1 cellular context compared by ENCODE assay signal in the genomic region with DNA sequence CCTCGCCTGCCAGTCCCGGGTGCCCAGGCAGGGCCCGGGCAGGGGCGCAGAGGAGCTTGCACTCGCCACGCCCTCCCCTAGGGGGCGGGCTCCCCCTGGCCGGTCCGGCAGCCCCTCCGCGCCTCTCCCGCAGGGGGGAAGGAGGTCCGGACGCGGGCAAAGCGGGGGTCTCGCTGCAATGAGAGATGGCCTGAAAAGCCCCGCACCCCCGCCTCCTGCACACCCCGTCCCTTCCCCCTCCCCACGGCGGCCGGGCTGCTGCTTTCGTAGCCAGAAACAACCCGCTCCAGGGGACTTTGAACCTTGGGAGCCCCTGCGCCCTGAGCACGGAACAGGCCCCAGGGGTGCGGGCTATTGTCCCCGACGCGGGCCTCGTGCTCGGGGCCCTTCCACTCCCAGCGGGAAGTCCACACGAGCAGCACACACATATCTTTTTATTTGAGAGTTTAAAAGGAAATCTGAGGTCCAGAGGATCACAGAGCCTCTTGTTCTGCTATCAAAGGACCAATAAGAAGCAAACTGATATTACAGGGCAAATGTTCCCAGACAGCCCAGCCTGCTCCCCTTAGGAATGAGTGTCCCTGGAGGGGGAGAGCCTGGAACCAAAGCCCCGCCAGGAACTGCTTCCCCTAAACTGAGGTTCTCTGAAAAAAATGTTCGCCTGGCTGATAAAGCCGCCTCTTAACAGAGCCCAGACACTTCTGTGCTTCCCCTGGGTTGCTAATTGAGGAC.
TF ChIP-seq lines count a peak whose summit lies in the region.

No MANE protein-coding gene starts in this region.

TF ChIP-seq in HepG2, 621 proteins besides CTCF, POLR2A, EP300 and RAD21 (continued from another document and continues in another):
- TF ChIP-seq, protein P1, sequence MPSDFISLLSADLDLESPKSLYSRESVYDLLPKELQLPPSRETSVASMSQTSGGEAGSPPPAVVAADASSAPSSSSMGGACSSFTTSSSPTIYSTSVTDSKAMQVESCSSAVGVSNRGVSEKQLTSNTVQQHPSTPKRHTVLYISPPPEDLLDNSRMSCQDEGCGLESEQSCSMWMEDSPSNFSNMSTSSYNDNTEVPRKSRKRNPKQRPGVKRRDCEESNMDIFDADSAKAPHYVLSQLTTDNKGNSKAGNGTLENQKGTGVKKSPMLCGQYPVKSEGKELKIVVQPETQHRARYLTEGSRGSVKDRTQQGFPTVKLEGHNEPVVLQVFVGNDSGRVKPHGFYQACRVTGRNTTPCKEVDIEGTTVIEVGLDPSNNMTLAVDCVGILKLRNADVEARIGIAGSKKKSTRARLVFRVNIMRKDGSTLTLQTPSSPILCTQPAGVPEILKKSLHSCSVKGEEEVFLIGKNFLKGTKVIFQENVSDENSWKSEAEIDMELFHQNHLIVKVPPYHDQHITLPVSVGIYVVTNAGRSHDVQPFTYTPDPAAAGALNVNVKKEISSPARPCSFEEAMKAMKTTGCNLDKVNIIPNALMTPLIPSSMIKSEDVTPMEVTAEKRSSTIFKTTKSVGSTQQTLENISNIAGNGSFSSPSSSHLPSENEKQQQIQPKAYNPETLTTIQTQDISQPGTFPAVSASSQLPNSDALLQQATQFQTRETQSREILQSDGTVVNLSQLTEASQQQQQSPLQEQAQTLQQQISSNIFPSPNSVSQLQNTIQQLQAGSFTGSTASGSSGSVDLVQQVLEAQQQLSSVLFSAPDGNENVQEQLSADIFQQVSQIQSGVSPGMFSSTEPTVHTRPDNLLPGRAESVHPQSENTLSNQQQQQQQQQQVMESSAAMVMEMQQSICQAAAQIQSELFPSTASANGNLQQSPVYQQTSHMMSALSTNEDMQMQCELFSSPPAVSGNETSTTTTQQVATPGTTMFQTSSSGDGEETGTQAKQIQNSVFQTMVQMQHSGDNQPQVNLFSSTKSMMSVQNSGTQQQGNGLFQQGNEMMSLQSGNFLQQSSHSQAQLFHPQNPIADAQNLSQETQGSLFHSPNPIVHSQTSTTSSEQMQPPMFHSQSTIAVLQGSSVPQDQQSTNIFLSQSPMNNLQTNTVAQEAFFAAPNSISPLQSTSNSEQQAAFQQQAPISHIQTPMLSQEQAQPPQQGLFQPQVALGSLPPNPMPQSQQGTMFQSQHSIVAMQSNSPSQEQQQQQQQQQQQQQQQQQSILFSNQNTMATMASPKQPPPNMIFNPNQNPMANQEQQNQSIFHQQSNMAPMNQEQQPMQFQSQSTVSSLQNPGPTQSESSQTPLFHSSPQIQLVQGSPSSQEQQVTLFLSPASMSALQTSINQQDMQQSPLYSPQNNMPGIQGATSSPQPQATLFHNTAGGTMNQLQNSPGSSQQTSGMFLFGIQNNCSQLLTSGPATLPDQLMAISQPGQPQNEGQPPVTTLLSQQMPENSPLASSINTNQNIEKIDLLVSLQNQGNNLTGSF (CRISPR knock-in tag; IDR thresholded peaks at IDR 0.05) = 0 out of 2 replicates have a peak, but pooled peaks have one; percentile 73
- TF ChIP-seq SRSF4 (IDR thresholded peaks at IDR 0.05; ENCODE audit: low read depth, low read length, poor library complexity, severe bottlenecking) (no peak), TAF1 (CRISPR knock-in tag; IDR thresholded peaks at IDR 0.05) (no peak; the same call in 1 of the 2 replicates), NFKB2 (CRISPR knock-in tag; IDR thresholded peaks at IDR 0.05; ENCODE audit: borderline replicate concordance) (peak; percentile 90; the same call in 1 of the 2 replicates), MED1 (CRISPR knock-in tag; IDR thresholded peaks at IDR 0.05) (peak; percentile 89), ZNF333 (CRISPR knock-in tag; IDR thresholded peaks at IDR 0.05; ENCODE audit: borderline replicate concordance) (0 out of 2 replicates have a peak, but pooled peaks have one; percentile 44), RORA (CRISPR knock-in tag; IDR thresholded peaks at IDR 0.05) (peak; percentile 43; the same call in 1 of the 2 replicates), HOXA5 (CRISPR knock-in tag; IDR thresholded peaks at IDR 0.05) (no peak), KLF9 (CRISPR knock-in tag; IDR thresholded peaks at IDR 0.05; ENCODE audit: low read depth) (no peak; the same call in 1 of the 2 replicates), CBX5 (CRISPR knock-in tag; IDR thresholded peaks at IDR 0.05; ENCODE audit: borderline replicate concordance) (0 out of 2 replicates have a peak, but pooled peaks have one; percentile 26), SMC3 (IDR thresholded peaks at IDR 0.05; ENCODE audit: low read length) (no peak), PTBP1 (IDR thresholded peaks at IDR 0.05; ENCODE audit: low read depth, low read length, poor library complexity, severe bottlenecking) (no peak), DPF2 (CRISPR knock-in tag; IDR thresholded peaks at IDR 0.05; ENCODE audit: borderline replicate concordance, low read depth) (peak; percentile 54; the same call in 1 of the 2 replicates), ZNF549 (CRISPR knock-in tag; IDR thresholded peaks at IDR 0.05) (no peak), ASH2L (IDR thresholded peaks at IDR 0.05; ENCODE audit: insufficient read length, low read depth, low read length) (peak; percentile 78), ZNF572 (CRISPR knock-in tag; IDR thresholded peaks at IDR 0.05) (no peak; the same call in 1 of the 2 replicates), TEAD3 (CRISPR knock-in tag; optimal IDR thresholded peaks at IDR 0.05; ENCODE audit: borderline replicate concordance) (no peak), CCDC6 (CRISPR knock-in tag; IDR thresholded peaks at IDR 0.05) (no peak), KDM5B (CRISPR knock-in tag; IDR thresholded peaks at IDR 0.05; ENCODE audit: borderline replicate concordance) (peak; percentile 83; the same call in 1 of the 2 replicates), ZNF343 (CRISPR knock-in tag; IDR thresholded peaks at IDR 0.05) (no peak; the same call in 1 of the 2 replicates), ZNF558 (CRISPR knock-in tag; IDR thresholded peaks at IDR 0.05; ENCODE audit: borderline replicate concordance) (0 out of 2 replicates have a peak, but pooled peaks have one; percentile 12), RFXANK (CRISPR knock-in tag; IDR thresholded peaks at IDR 0.05) (0 out of 2 replicates have a peak, but pooled peaks have one; percentile 30), HOXA7 (CRISPR knock-in tag; IDR thresholded peaks at IDR 0.05) (no peak), ZNF615 (CRISPR knock-in tag; IDR thresholded peaks at IDR 0.05; ENCODE audit: borderline replicate concordance) (no peak), SMAD3 (CRISPR knock-in tag; IDR thresholded peaks at IDR 0.05) (peak; percentile 48), ZBTB20 (CRISPR knock-in tag; IDR thresholded peaks at IDR 0.05; ENCODE audit: borderline replicate concordance, low read depth) (peak; percentile 62; the same call in 1 of the 2 replicates), LCORL (IDR thresholded peaks at IDR 0.05) (no peak), LCORL (CRISPR knock-in tag; IDR thresholded peaks at IDR 0.05) (0 out of 2 replicates have a peak, but pooled peaks have one; percentile 42), SP1 (IDR thresholded peaks at IDR 0.05) (no peak), SP1 (CRISPR knock-in tag; IDR thresholded peaks at IDR 0.05) (0 out of 2 replicates have a peak, but pooled peaks have one; percentile 20), TARDBP (CRISPR knock-in tag; IDR thresholded peaks at IDR 0.05) (peak; percentile 85)
- TF ChIP-seq, protein P2, sequence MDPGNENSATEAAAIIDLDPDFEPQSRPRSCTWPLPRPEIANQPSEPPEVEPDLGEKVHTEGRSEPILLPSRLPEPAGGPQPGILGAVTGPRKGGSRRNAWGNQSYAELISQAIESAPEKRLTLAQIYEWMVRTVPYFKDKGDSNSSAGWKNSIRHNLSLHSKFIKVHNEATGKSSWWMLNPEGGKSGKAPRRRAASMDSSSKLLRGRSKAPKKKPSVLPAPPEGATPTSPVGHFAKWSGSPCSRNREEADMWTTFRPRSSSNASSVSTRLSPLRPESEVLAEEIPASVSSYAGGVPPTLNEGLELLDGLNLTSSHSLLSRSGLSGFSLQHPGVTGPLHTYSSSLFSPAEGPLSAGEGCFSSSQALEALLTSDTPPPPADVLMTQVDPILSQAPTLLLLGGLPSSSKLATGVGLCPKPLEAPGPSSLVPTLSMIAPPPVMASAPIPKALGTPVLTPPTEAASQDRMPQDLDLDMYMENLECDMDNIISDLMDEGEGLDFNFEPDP (CRISPR knock-in tag; conservative IDR thresholded peaks at IDR 0.05) = 0 out of 2 replicates have a peak, but pooled peaks have one; percentile 17
- TF ChIP-seq, protein P3, sequence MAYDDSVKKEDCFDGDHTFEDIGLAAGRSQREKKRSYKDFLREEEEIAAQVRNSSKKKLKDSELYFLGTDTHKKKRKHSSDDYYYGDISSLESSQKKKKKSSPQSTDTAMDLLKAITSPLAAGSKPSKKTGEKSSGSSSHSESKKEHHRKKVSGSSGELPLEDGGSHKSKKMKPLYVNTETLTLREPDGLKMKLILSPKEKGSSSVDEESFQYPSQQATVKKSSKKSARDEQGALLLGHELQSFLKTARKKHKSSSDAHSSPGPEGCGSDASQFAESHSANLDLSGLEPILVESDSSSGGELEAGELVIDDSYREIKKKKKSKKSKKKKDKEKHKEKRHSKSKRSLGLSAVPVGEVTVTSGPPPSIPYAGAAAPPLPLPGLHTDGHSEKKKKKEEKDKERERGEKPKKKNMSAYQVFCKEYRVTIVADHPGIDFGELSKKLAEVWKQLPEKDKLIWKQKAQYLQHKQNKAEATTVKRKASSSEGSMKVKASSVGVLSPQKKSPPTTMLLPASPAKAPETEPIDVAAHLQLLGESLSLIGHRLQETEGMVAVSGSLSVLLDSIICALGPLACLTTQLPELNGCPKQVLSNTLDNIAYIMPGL (CRISPR knock-in tag; IDR thresholded peaks at IDR 0.05; ENCODE audit: borderline replicate concordance in 1 of 2, low read depth in 1 of 2) = no peak; a peak in 2 of 4 replicates
- TF ChIP-seq, protein P4, sequence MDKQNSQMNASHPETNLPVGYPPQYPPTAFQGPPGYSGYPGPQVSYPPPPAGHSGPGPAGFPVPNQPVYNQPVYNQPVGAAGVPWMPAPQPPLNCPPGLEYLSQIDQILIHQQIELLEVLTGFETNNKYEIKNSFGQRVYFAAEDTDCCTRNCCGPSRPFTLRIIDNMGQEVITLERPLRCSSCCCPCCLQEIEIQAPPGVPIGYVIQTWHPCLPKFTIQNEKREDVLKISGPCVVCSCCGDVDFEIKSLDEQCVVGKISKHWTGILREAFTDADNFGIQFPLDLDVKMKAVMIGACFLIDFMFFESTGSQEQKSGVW (CRISPR knock-in tag; IDR thresholded peaks at IDR 0.05; ENCODE audit: borderline replicate concordance) = no peak
- TF ChIP-seq, protein P5, sequence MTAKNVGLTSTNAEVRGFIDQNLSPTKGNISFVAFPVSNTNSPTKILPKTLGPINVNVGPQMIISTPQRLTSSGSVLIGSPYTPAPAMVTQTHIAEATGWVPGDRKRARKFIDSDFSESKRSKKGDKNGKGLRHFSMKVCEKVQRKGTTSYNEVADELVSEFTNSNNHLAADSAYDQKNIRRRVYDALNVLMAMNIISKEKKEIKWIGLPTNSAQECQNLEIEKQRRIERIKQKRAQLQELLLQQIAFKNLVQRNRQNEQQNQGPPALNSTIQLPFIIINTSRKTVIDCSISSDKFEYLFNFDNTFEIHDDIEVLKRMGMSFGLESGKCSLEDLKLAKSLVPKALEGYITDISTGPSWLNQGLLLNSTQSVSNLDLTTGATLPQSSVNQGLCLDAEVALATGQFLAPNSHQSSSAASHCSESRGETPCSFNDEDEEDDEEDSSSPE (CRISPR knock-in tag; IDR thresholded peaks at IDR 0.05) = peak; percentile 75
- TF ChIP-seq, protein P6, sequence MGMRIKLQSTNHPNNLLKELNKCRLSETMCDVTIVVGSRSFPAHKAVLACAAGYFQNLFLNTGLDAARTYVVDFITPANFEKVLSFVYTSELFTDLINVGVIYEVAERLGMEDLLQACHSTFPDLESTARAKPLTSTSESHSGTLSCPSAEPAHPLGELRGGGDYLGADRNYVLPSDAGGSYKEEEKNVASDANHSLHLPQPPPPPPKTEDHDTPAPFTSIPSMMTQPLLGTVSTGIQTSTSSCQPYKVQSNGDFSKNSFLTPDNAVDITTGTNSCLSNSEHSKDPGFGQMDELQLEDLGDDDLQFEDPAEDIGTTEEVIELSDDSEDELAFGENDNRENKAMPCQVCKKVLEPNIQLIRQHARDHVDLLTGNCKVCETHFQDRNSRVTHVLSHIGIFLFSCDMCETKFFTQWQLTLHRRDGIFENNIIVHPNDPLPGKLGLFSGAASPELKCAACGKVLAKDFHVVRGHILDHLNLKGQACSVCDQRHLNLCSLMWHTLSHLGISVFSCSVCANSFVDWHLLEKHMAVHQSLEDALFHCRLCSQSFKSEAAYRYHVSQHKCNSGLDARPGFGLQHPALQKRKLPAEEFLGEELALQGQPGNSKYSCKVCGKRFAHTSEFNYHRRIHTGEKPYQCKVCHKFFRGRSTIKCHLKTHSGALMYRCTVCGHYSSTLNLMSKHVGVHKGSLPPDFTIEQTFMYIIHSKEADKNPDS (CRISPR knock-in tag; IDR thresholded peaks at IDR 0.05) = peak; percentile 64; the same call in 1 of the 2 replicates
- TF ChIP-seq, protein P7, sequence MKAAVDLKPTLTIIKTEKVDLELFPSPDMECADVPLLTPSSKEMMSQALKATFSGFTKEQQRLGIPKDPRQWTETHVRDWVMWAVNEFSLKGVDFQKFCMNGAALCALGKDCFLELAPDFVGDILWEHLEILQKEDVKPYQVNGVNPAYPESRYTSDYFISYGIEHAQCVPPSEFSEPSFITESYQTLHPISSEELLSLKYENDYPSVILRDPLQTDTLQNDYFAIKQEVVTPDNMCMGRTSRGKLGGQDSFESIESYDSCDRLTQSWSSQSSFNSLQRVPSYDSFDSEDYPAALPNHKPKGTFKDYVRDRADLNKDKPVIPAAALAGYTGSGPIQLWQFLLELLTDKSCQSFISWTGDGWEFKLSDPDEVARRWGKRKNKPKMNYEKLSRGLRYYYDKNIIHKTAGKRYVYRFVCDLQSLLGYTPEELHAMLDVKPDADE (CRISPR knock-in tag; IDR thresholded peaks at IDR 0.05) = no peak
- TF ChIP-seq, protein P8, sequence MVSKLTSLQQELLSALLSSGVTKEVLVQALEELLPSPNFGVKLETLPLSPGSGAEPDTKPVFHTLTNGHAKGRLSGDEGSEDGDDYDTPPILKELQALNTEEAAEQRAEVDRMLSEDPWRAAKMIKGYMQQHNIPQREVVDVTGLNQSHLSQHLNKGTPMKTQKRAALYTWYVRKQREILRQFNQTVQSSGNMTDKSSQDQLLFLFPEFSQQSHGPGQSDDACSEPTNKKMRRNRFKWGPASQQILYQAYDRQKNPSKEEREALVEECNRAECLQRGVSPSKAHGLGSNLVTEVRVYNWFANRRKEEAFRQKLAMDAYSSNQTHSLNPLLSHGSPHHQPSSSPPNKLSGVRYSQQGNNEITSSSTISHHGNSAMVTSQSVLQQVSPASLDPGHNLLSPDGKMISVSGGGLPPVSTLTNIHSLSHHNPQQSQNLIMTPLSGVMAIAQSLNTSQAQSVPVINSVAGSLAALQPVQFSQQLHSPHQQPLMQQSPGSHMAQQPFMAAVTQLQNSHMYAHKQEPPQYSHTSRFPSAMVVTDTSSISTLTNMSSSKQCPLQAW (CRISPR knock-in tag; IDR thresholded peaks at IDR 0.05) = peak; percentile 40; the same call in 1 of the 2 replicates
- TF ChIP-seq, protein P9, sequence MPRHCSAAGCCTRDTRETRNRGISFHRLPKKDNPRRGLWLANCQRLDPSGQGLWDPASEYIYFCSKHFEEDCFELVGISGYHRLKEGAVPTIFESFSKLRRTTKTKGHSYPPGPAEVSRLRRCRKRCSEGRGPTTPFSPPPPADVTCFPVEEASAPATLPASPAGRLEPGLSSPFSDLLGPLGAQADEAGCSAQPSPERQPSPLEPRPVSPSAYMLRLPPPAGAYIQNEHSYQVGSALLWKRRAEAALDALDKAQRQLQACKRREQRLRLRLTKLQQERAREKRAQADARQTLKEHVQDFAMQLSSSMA (CRISPR knock-in tag; IDR thresholded peaks at IDR 0.05) = peak; percentile 61; the same call in 1 of the 2 replicates
- TF ChIP-seq, protein P10, sequence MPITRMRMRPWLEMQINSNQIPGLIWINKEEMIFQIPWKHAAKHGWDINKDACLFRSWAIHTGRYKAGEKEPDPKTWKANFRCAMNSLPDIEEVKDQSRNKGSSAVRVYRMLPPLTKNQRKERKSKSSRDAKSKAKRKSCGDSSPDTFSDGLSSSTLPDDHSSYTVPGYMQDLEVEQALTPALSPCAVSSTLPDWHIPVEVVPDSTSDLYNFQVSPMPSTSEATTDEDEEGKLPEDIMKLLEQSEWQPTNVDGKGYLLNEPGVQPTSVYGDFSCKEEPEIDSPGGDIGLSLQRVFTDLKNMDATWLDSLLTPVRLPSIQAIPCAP (CRISPR knock-in tag; IDR thresholded peaks at IDR 0.05; ENCODE audit: low read depth) = 0 out of 2 replicates have a peak, but pooled peaks have one; percentile 67
